Comparison of ENCODE assay signal across 8 cellular contexts in genomic region chr7:100208911-100209408, GRCh38.
DNase-seq lines count a peak whose midpoint lies in the region; ATAC-seq lines count a peak whose summit lies in the region.

No MANE protein-coding gene starts in this region.

- peak overlapping the region; percentile 29 to 31 for H3K27ac ChIP-seq in mucosa of rectum (ENCODE audit: low read depth in 2 of 2, low read length in 2 of 2)

- H3K9ac ChIP-seq in mucosa of rectum (ENCODE audit: low read depth in 1 of 2, low read length in 2 of 2), result peak overlapping the region in 1 of 2 donors; percentile 42

- ATAC-seq in GM18511 (IDR thresholded peaks at IDR 0.05; ENCODE audit: unreplicated experiment) (peak; percentile 79), GM21723 (IDR thresholded peaks at IDR 0.05; ENCODE audit: unreplicated experiment) (peak; percentile 77)

- no peaks in the 10 kb centered on the region for H3K27me3 ChIP-seq in mucosa of rectum (ENCODE audit: control insufficient read depth in 2 of 2, insufficient read depth in 2 of 2, low read length in 2 of 2)

- peaks cover 26 to 28% of the 10 kb centered on the region in 2 donors for H3K4me1 ChIP-seq in mucosa of rectum (ENCODE audit: control insufficient read depth in 2 of 2, insufficient read depth in 2 of 2, low read length in 2 of 2)

- H3K4me3 ChIP-seq in mucosa of rectum (ENCODE audit: low read length in 2 of 2), result no peak overlapping the region

- H3K36me3 ChIP-seq in mucosa of rectum (ENCODE audit: control insufficient read depth in 2 of 2, insufficient read depth in 2 of 2, low read length in 2 of 2), result no peaks in the 10 kb centered on the region

- no peaks in the 10 kb centered on the region for H3K9me3 ChIP-seq in mucosa of rectum (ENCODE audit: control insufficient read depth in 2 of 2, low read length in 2 of 2)

- DNase-seq in MV-4-11 (lab: John Stamatoyannopoulos, UW), result peak; percentile 30
- DNase-seq in HuH-7 (ENCODE audit: low spot score), result no peak
- DNase-seq in NCI-H82 (lab: John Stamatoyannopoulos, UW), result no peak
- no peak for DNase-seq in amniotic stem cell (lab: John Stamatoyannopoulos, UW)
- no peak for DNase-seq in AG20443 (ENCODE audit: low spot score)
